Comparison of ENCODE assay signal across 8 cellular contexts in the genomic region with DNA sequence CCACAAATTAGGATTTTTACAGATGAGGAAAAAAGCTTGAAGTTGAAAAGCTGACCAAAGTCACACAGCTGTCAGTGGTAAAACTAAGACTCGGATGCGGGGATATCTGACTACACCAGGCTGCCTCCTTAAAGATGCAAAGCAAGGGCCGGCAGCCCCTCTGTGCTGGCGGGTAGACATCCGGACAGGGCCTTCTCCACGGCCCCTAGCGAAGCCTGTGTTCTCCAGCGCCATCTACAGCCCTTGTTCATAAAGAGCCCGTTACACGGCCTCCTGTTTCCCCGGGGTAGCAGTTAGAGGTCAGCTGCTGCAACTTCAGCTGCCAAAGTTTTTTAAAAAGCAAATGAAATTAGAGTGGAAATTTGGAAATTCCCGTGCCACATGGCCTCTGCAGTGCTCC.
DNase-seq lines count a peak whose midpoint lies in the region; ATAC-seq and TF ChIP-seq lines count a peak whose summit lies in the region.

No MANE protein-coding gene starts in this region.

- H2BK120ac ChIP-seq in H9 (ENCODE audit: low read depth, low read length, poor library complexity, severe bottlenecking): no peak overlapping the region

- no peak overlapping the region for H4K91ac ChIP-seq in H9 (ENCODE audit: insufficient read length, low read depth, low read length)

- no peak overlapping the region for H2AK5ac ChIP-seq in H9 (ENCODE audit: insufficient read length, low read length)

- H3K79me1 ChIP-seq in H9 (ENCODE audit: insufficient read depth, low read depth, low read length, poor library complexity, severe bottlenecking): no peaks in the 10 kb centered on the region

- H3K4me3 Mint-ChIP-seq in H9: no peak overlapping the region

- H3K4me3 ChIP-seq in Karpas-422 (ENCODE audit: low read length): no peak overlapping the region

- H3K27ac Mint-ChIP-seq in H9: no peak overlapping the region

- no peak overlapping the region for H3K4ac ChIP-seq in H9 (ENCODE audit: low read depth, low read length)

- H4K20me1 ChIP-seq in H9 (ENCODE audit: control insufficient read depth, insufficient read depth, insufficient read length) (no peaks in the 10 kb centered on the region), Karpas-422 (ENCODE audit: insufficient read depth, low read depth, low read length) (no peaks in the 10 kb centered on the region)

- no peaks in the 10 kb centered on the region for H3K36me3 ChIP-seq in Karpas-422 (ENCODE audit: insufficient read depth, low read length)

- H3K4me1 ChIP-seq in H9 (ENCODE audit: insufficient read depth, low read length): no peaks in the 10 kb centered on the region; the same call in 1 of the 2 replicates
- no peaks in the 10 kb centered on the region for H3K4me1 ChIP-seq in Karpas-422 (ENCODE audit: low read length)

- no peak overlapping the region for H3K56ac ChIP-seq in H9 (ENCODE audit: insufficient read length, low read depth, low read length)

- H3T11ph ChIP-seq in H9 (ENCODE audit: low read length): no peak overlapping the region

- peaks cover 2% of the 10 kb centered on the region in 2 experiments; a peak in 4 of 5 replicates for H3K9me3 Mint-ChIP-seq in H9

- H2BK12ac ChIP-seq in H9 (ENCODE audit: insufficient read length, low read depth, low read length): no peak overlapping the region

- H3K23me2 ChIP-seq in H9 (ENCODE audit: insufficient read length, low read depth, low read length, poor library complexity, severe bottlenecking): no peaks in the 10 kb centered on the region

- peaks cover 0 to 3% of the 10 kb centered on the region in 2 experiments; a peak in 2 of 4 replicates for H3K4me1 Mint-ChIP-seq in H9

- no peak overlapping the region for H2BK15ac ChIP-seq in H9 (ENCODE audit: low read depth, low read length)

- no peak overlapping the region for H4K8ac ChIP-seq in H9 (replicated peaks; ENCODE audit: insufficient read length, low read depth, low read length)

- TF ChIP-seq CTCF in H9 (conservative IDR thresholded peaks at IDR 0.05): peak; percentile 87

- no peak overlapping the region for H3K23ac ChIP-seq in H9 (ENCODE audit: insufficient read length, low read depth, low read length)

- ATAC-seq in stimulated activated naive CD8-positive, alpha-beta T cell treated with anti-CD3 and anti-CD28 coated beads, Interleukin-15, Interleukin-2, amounts not matched to agents 100 U/mL and 50 U/mL, for 24 hours: peak; percentile 61

- WGBS in H9 (ENCODE audit: extremely low coverage, insufficient read length, low lambda C conversion rate): no CpG with 5 or more reads among the region's 12 CpGs

- H2BK5ac ChIP-seq in H9 (ENCODE audit: insufficient read length, low read length): no peak overlapping the region

- H3K27me3 ChIP-seq in H9 (ENCODE audit: insufficient read depth, low read length) (no peaks in the 10 kb centered on the region), Karpas-422 (ENCODE audit: low read length) (no peaks in the 10 kb centered on the region)

- H4K5ac ChIP-seq in H9 (ENCODE audit: insufficient read length, low read depth, low read length): no peak overlapping the region

- peak; percentile 7 for DNase-seq in stimulated activated CD4-positive, alpha-beta T cell treated with anti-CD3 and anti-CD28 coated beads, Interleukin-12 subunit alpha, Interleukin-12 subunit beta, amount 100 ng/mL, for 4 hours
- DNase-seq in stimulated activated CD4-positive, alpha-beta T cell treated with anti-CD3 and anti-CD28 coated beads, Interleukin-4, amount 100 ng/mL, for 24 hours: no peak
- DNase-seq in H9 (peak; percentile 91), Karpas-422 (peak; percentile 79), amniotic epithelial cell (ENCODE audit: low read depth) (peak; percentile 54), iPS-NIHi11 (ENCODE audit: low spot score) (peak; percentile 82), NCI-H1436 (lab: John Stamatoyannopoulos, UW) (no peak)
- peak; percentile 30 for DNase-seq in stimulated activated naive CD8-positive, alpha-beta T cell treated with anti-CD3 and anti-CD28 coated beads, Interleukin-15, Interleukin-2, amounts not matched to agents 100 U/mL and 50 U/mL, for 24 hours

- H3K27ac ChIP-seq in H9 (ENCODE audit: insufficient read length, low read depth, low read length) (no peak overlapping the region), Karpas-422 (ENCODE audit: low read length) (no peak overlapping the region)

- H3K9me3 ChIP-seq in H9 (ENCODE audit: control insufficient read depth, low read depth, low read length) (no peaks in the 10 kb centered on the region), Karpas-422 (ENCODE audit: low read length) (no peaks in the 10 kb centered on the region)

- no peak overlapping the region for H3K18ac ChIP-seq in H9 (ENCODE audit: insufficient read length, low read depth, low read length)

- H3K36me3 Mint-ChIP-seq in H9 (ENCODE audit: insufficient read depth in 1 of 3, low read depth in 3 of 3): peaks cover 2 to 5% (median 2%) of the 10 kb centered on the region in 3 experiments; a peak in 3 of 7 replicates

- no peaks in the 10 kb centered on the region; the same call in 1 of the 2 replicates for H3K27me3 Mint-ChIP-seq in H9 (ENCODE audit: low read depth)

- no peak overlapping the region for H3K14ac ChIP-seq in H9 (ENCODE audit: insufficient read depth, low read length)

- H3K4me2 ChIP-seq in H9 (ENCODE audit: insufficient read depth, insufficient read length, low read length) (no peak overlapping the region), Karpas-422 (ENCODE audit: low read depth, low read length, poor library complexity, severe bottlenecking) (no peak overlapping the region)

- H2AFZ ChIP-seq in H9 (ENCODE audit: low read length): no peak overlapping the region
- no peak overlapping the region for H2AFZ ChIP-seq in Karpas-422 (ENCODE audit: low read length)

- H3K9ac ChIP-seq in H9 (ENCODE audit: extremely low read depth, insufficient read length, low read length) (no peak overlapping the region), Karpas-422 (ENCODE audit: low read length) (no peak overlapping the region)

- H3K9me2 ChIP-seq in Karpas-422 (replicated peaks; ENCODE audit: insufficient read depth, low read length): no peaks in the 10 kb centered on the region

- H3K79me2 ChIP-seq in H9 (ENCODE audit: insufficient read depth, low read length): no peaks in the 10 kb centered on the region
- no peaks in the 10 kb centered on the region for H3K79me2 ChIP-seq in Karpas-422 (ENCODE audit: low read length)

- H2BK20ac ChIP-seq in H9 (ENCODE audit: low read depth, low read length, poor library complexity, severe bottlenecking): no peak overlapping the region

Comparison
In these comparisons a context has a peak if more than half of its experiments do, and no peak if none do; other contexts are left out.
1. DNase-seq: peak in stimulated activated CD4-positive, alpha-beta T cell treated with anti-CD3 and anti-CD28 coated beads, Interleukin-12 subunit alpha, Interleukin-12 subunit beta, amount 100 ng/mL, for 4 hours (single experiment), H9 (single experiment), Karpas-422 (single experiment), amniotic epithelial cell (single experiment), iPS-NIHi11 (single experiment) and stimulated activated naive CD8-positive, alpha-beta T cell treated with anti-CD3 and anti-CD28 coated beads, Interleukin-15, Interleukin-2, amounts not matched to agents 100 U/mL and 50 U/mL, for 24 hours (single experiment); none in stimulated activated CD4-positive, alpha-beta T cell treated with anti-CD3 and anti-CD28 coated beads, Interleukin-4, amount 100 ng/mL, for 24 hours (single experiment) and NCI-H1436 (single experiment).